8 cellular contexts compared by ENCODE assay signal in the genomic region with DNA sequence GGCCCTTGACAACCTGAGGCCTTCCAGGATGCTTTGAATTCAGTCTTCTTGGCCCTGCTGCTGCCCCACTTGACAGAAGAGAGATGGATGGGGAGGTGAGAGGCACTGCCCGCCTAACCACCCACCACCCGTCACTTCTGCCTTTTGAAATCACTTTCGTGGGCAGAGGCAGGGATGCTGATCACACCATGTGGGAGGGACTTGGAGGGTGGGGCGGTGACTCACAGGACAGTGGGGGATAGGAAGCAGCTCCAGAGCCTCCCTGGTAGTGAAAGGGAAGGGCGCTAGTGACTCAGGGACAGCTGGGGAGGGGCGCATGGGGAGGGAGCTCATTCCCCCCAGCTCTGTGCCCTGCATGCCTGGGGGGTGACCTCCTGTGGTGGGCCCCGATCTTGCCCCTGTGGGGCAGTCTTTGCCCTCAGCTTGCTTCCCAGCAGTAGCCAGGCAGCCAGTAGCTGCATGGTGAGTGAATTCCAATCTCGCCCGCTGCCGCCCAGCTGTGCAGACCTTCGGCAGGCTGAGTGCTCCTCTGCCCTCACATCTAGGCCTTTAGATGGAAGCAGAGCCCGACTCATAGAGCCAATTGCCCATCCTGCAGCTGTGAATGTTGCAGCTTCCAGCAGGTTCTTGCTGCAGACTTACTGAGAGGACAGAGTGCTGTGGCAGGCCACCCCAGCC. TPM values are rescaled to one million over a fixed set of nuclear protein-coding genes. Genes with fewer than 3 reads are reported as not detected.
DNase-seq lines count a peak whose midpoint lies in the region; ATAC-seq and TF ChIP-seq lines count a peak whose summit lies in the region.
"Not testable (repeated sequence)": the region's sequence is repeated elsewhere in the genome, so short reads cannot be mapped to it uniquely, and the experiment has no call there.

No MANE protein-coding gene starts in this region.

- not testable (repeated sequence) for H3K36me3 ChIP-seq in DND-41 (ENCODE audit: insufficient read depth, low read length); endodermal cell (ENCODE audit: control insufficient read depth, insufficient read depth, low read length)

- not testable (repeated sequence) for H3K4me2 ChIP-seq in DND-41 (ENCODE audit: insufficient read depth, low read length)

- not testable (repeated sequence) for H3K4me3 ChIP-seq in DND-41 (ENCODE audit: low read depth in 1 of 2, low read length in 2 of 2); endodermal cell (ENCODE audit: low read length)

- H2AFZ ChIP-seq in DND-41 (ENCODE audit: low read depth, low read length): not testable (repeated sequence)

- not testable (repeated sequence) for H3K4me1 Mint-ChIP-seq in T-helper 2 cell treated with Interferon-gamma antibody and Interleukin-4, amounts not matched to agents 5 μg/mL and 100 μg/mL, for 36 hours (ENCODE audit: low read depth); activated naive CD8-positive, alpha-beta T cell treated with anti-CD3 and anti-CD28 coated beads, Interleukin-2, amount 10 ng/mL, durations not matched to agents 7 days and 5 days; endodermal cell; natural killer cell treated with Interleukin-12 subunit alpha and Interleukin-12 subunit beta and Interleukin-15 and Interleukin-18, amount 100 ng/mL, for 72 hours (ENCODE audit: low read depth in 2 of 2); stimulated activated naive B cell treated with anti-CD40 and anti-IgM and Interleukin-4, amounts not matched to agents 10 μg/mL and 1 μg/mL and 100 μg/mL, for 72 hours

- not testable (repeated sequence) for H3K27me3 ChIP-seq in DND-41 (ENCODE audit: insufficient read depth, low read length, poor library complexity); endodermal cell (ENCODE audit: control insufficient read depth, insufficient read depth, low read length, poor library complexity, severe bottlenecking)

- not testable (repeated sequence) for H3K27ac Mint-ChIP-seq in T-helper 2 cell treated with Interferon-gamma antibody and Interleukin-4, amounts not matched to agents 5 μg/mL and 100 μg/mL, for 36 hours; activated naive CD8-positive, alpha-beta T cell treated with anti-CD3 and anti-CD28 coated beads, Interleukin-2, amount 10 ng/mL, durations not matched to agents 7 days and 5 days; endodermal cell; natural killer cell treated with Interleukin-12 subunit alpha and Interleukin-12 subunit beta and Interleukin-15 and Interleukin-18, amount 100 ng/mL, for 72 hours; stimulated activated naive B cell treated with anti-CD40 and anti-IgM and Interleukin-4, amounts not matched to agents 10 μg/mL and 1 μg/mL and 100 μg/mL, for 72 hours

- not testable (repeated sequence) for TF ChIP-seq CTCF in DND-41 (IDR thresholded peaks at IDR 0.05; ENCODE audit: borderline replicate concordance, extremely low read depth, low read length, poor library complexity, severe bottlenecking); endodermal cell (conservative IDR thresholded peaks at IDR 0.05)

- not testable (repeated sequence) for H3K9me3 Mint-ChIP-seq in T-helper 2 cell treated with Interferon-gamma antibody and Interleukin-4, amounts not matched to agents 5 μg/mL and 100 μg/mL, for 36 hours; activated naive CD8-positive, alpha-beta T cell treated with anti-CD3 and anti-CD28 coated beads, Interleukin-2, amount 10 ng/mL, durations not matched to agents 7 days and 5 days; endodermal cell; natural killer cell treated with Interleukin-12 subunit alpha and Interleukin-12 subunit beta and Interleukin-15 and Interleukin-18, amount 100 ng/mL, for 72 hours; stimulated activated naive B cell treated with anti-CD40 and anti-IgM and Interleukin-4, amounts not matched to agents 10 μg/mL and 1 μg/mL and 100 μg/mL, for 72 hours

- H3K36me3 Mint-ChIP-seq in T-helper 2 cell treated with Interferon-gamma antibody and Interleukin-4, amounts not matched to agents 5 μg/mL and 100 μg/mL, for 36 hours (ENCODE audit: low read depth); activated naive CD8-positive, alpha-beta T cell treated with anti-CD3 and anti-CD28 coated beads, Interleukin-2, amount 10 ng/mL, durations not matched to agents 7 days and 5 days; endodermal cell (ENCODE audit: low read depth); natural killer cell treated with Interleukin-12 subunit alpha and Interleukin-12 subunit beta and Interleukin-15 and Interleukin-18, amount 100 ng/mL, for 72 hours; stimulated activated naive B cell treated with anti-CD40 and anti-IgM and Interleukin-4, amounts not matched to agents 10 μg/mL and 1 μg/mL and 100 μg/mL, for 72 hours: not testable (repeated sequence)

- WGBS in endodermal cell (ENCODE audit: insufficient coverage in 1 of 2, insufficient read length in 1 of 2), 2 experiments: no CpG with 5 or more reads among the region's 12 CpGs

- DNase-seq in DND-41; activated naive CD8-positive, alpha-beta T cell treated with anti-CD3 and anti-CD28 coated beads, Interleukin-2, amount 10 ng/mL, durations not matched to agents 7 days and 5 days; natural killer cell treated with Interleukin-12 subunit alpha and Interleukin-12 subunit beta and Interleukin-15 and Interleukin-18, amount 100 ng/mL, for 72 hours (ENCODE audit: low spot score); stimulated activated naive B cell treated with anti-CD40 and anti-IgM and Interleukin-4, amounts not matched to agents 10 μg/mL and 1 μg/mL and 100 μg/mL, for 72 hours: not testable (repeated sequence)
- DNase-seq in KBM-7 (peak; percentile 3), endodermal cell (peak; percentile 74), islet precursor cell (peak; percentile 64)
- peak; percentile 18 for DNase-seq in T-helper 2 cell treated with Interferon-gamma antibody and Interleukin-4, amounts not matched to agents 5 μg/mL and 100 μg/mL, for 36 hours (ENCODE audit: low spot score)

- POLR2A ChIA-PET in activated naive CD8-positive, alpha-beta T cell treated with anti-CD3 and anti-CD28 coated beads, Interleukin-2, amount 10 ng/mL, durations not matched to agents 7 days and 5 days (lab: Charles Lee): not testable (repeated sequence)

- H3K79me2 ChIP-seq in DND-41 (ENCODE audit: insufficient read depth, low read length): not testable (repeated sequence)

- not testable (repeated sequence) for H3K4me3 Mint-ChIP-seq in T-helper 2 cell treated with Interferon-gamma antibody and Interleukin-4, amounts not matched to agents 5 μg/mL and 100 μg/mL, for 36 hours; activated naive CD8-positive, alpha-beta T cell treated with anti-CD3 and anti-CD28 coated beads, Interleukin-2, amount 10 ng/mL, durations not matched to agents 7 days and 5 days; endodermal cell; natural killer cell treated with Interleukin-12 subunit alpha and Interleukin-12 subunit beta and Interleukin-15 and Interleukin-18, amount 100 ng/mL, for 72 hours; stimulated activated naive B cell treated with anti-CD40 and anti-IgM and Interleukin-4, amounts not matched to agents 10 μg/mL and 1 μg/mL and 100 μg/mL, for 72 hours

- not testable (repeated sequence) for H3K4me1 ChIP-seq in DND-41 (ENCODE audit: insufficient read depth, low read length); endodermal cell (ENCODE audit: control insufficient read depth, insufficient read depth, low read length)

- not testable (repeated sequence) for H3K27me3 Mint-ChIP-seq in T-helper 2 cell treated with Interferon-gamma antibody and Interleukin-4, amounts not matched to agents 5 μg/mL and 100 μg/mL, for 36 hours (ENCODE audit: low read depth); activated naive CD8-positive, alpha-beta T cell treated with anti-CD3 and anti-CD28 coated beads, Interleukin-2, amount 10 ng/mL, durations not matched to agents 7 days and 5 days; endodermal cell (ENCODE audit: insufficient read depth); natural killer cell treated with Interleukin-12 subunit alpha and Interleukin-12 subunit beta and Interleukin-15 and Interleukin-18, amount 100 ng/mL, for 72 hours; stimulated activated naive B cell treated with anti-CD40 and anti-IgM and Interleukin-4, amounts not matched to agents 10 μg/mL and 1 μg/mL and 100 μg/mL, for 72 hours

- peak; percentile 69; the same call in 2 of the 3 replicates for ATAC-seq in DND-41 (ENCODE audit: insufficient read depth, low read depth)
- peak; percentile 97 for ATAC-seq in activated naive CD8-positive, alpha-beta T cell treated with anti-CD3 and anti-CD28 coated beads, Interleukin-2, amount 10 ng/mL, durations not matched to agents 7 days and 5 days (ENCODE audit: low read depth)
- ATAC-seq in natural killer cell treated with Interleukin-12 subunit alpha and Interleukin-12 subunit beta and Interleukin-15 and Interleukin-18, amount 100 ng/mL, for 72 hours: peak; percentile 59 to 90
- ATAC-seq in stimulated activated naive B cell treated with anti-CD40 and anti-IgM and Interleukin-4, amounts not matched to agents 10 μg/mL and 1 μg/mL and 100 μg/mL, for 72 hours (replicated peaks): peak; percentile 63 to 82

- H3K9ac ChIP-seq in DND-41 (ENCODE audit: low read depth, low read length); endodermal cell (ENCODE audit: extremely low read depth, low read length, poor library complexity, severe bottlenecking): not testable (repeated sequence)

- H3K27ac ChIP-seq in DND-41 (ENCODE audit: low read length); endodermal cell (ENCODE audit: low read depth, low read length): not testable (repeated sequence)

- not testable (repeated sequence) for H4K20me1 ChIP-seq in DND-41 (ENCODE audit: insufficient read depth, low read length)

- in situ Hi-C loops in KBM-7 (cut with MboI; ENCODE audit: low pct_unique_long_range_greater_than_20kb, low sequenced_read_pairs): not testable (repeated sequence)

- not testable (repeated sequence) for H3K9me3 ChIP-seq in DND-41 (ENCODE audit: insufficient read depth, low read length, severe bottlenecking); endodermal cell (ENCODE audit: control insufficient read depth, low read length)

RNA-seq across cellular contexts. Expression of a gene that starts 26.6 kb away (rescaled TPM):
- total RNA-seq in activated naive CD8-positive, alpha-beta T cell treated with anti-CD3 and anti-CD28 coated beads, Interleukin-2, amount 10 ng/mL, durations not matched to agents 7 days and 5 days: 100 to 1,000 TPM; 190 to 192 TPM
- total RNA-seq in endodermal cell: 100 to 1,000 TPM; 211 to 233 TPM
- polyA plus RNA-seq in endodermal cell (2013, experiment 1 of 2): 231 TPM
- polyA plus RNA-seq in endodermal cell (2013, experiment 2 of 2): 226 TPM
- total RNA-seq in natural killer cell treated with Interleukin-12 subunit alpha and Interleukin-12 subunit beta and Interleukin-15 and Interleukin-18, amount 100 ng/mL, for 72 hours: 100 to 1,000 TPM; 133 to 174 TPM

RNA-seq across cellular contexts. Expression of a gene that starts 29.6 kb away (rescaled TPM):
- 10 to 100 TPM; 58.3 to 59.5 TPM for total RNA-seq in activated naive CD8-positive, alpha-beta T cell treated with anti-CD3 and anti-CD28 coated beads, Interleukin-2, amount 10 ng/mL, durations not matched to agents 7 days and 5 days
- 10 to 100 TPM; 41.8 to 53.9 TPM for total RNA-seq in endodermal cell
- 17.7 TPM for polyA plus RNA-seq in endodermal cell (2013, experiment 1 of 2)
- 15.6 TPM for polyA plus RNA-seq in endodermal cell (2013, experiment 2 of 2)
- total RNA-seq in natural killer cell treated with Interleukin-12 subunit alpha and Interleukin-12 subunit beta and Interleukin-15 and Interleukin-18, amount 100 ng/mL, for 72 hours: 10 to 100 TPM; 27.7 to 77.7 TPM

RNA-seq across cellular contexts. Expression of a gene that starts 44.6 kb away (rescaled TPM):
- total RNA-seq in activated naive CD8-positive, alpha-beta T cell treated with anti-CD3 and anti-CD28 coated beads, Interleukin-2, amount 10 ng/mL, durations not matched to agents 7 days and 5 days: 10 to 100 TPM; 96.2 to 98.7 TPM
- total RNA-seq in endodermal cell: 10 to 100 TPM; 71.8 to 75.0 TPM
- 71.7 TPM for polyA plus RNA-seq in endodermal cell (2013, experiment 1 of 2)
- 68.6 TPM for polyA plus RNA-seq in endodermal cell (2013, experiment 2 of 2)
- 10 to 100 TPM; 59.0 to 74.9 TPM for total RNA-seq in natural killer cell treated with Interleukin-12 subunit alpha and Interleukin-12 subunit beta and Interleukin-15 and Interleukin-18, amount 100 ng/mL, for 72 hours

RNA-seq across cellular contexts. Expression of a gene that starts 50.2 kb away (rescaled TPM):
- 1 to 10 TPM; 6.9 to 8.8 TPM for total RNA-seq in activated naive CD8-positive, alpha-beta T cell treated with anti-CD3 and anti-CD28 coated beads, Interleukin-2, amount 10 ng/mL, durations not matched to agents 7 days and 5 days
- total RNA-seq in endodermal cell: 10 to 100 TPM; 12.5 to 17.4 TPM
- polyA plus RNA-seq in endodermal cell (2013, experiment 1 of 2): 7.2 TPM
- 7.0 TPM for polyA plus RNA-seq in endodermal cell (2013, experiment 2 of 2)
- 10 to 100 TPM in 1 of 2 donors, 1 to 10 TPM in 1; 8.6 to 13.6 TPM for total RNA-seq in natural killer cell treated with Interleukin-12 subunit alpha and Interleukin-12 subunit beta and Interleukin-15 and Interleukin-18, amount 100 ng/mL, for 72 hours
